ENCODE assay signal across 11 cellular contexts in the genomic region with DNA sequence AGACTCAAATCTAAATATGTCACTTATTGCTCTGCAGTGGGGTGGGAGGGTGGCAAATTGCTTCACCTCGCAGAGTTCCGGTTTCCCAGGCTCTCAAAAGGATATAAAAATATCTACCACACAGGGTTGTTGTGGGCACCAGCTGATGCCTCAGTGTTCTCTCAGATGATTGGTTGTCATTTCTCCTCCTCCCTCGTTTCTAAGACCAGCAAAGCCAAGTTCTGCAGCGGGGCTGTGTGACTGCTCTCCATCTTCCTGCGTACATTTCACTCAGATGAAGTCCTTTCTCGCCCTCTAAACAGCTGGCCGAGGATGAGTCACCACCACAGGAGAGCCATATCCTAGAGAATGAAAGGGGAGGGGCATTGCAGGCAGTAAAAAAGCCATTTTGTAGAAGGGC. TPM values are rescaled to one million over a fixed set of nuclear protein-coding genes. Genes with fewer than 3 reads are reported as not detected.
A peak's percentile ranks its signal among the peaks of the same experiment; 100 is the strongest.
DNase-seq lines count a peak whose midpoint lies in the region; TF ChIP-seq lines count a peak whose summit lies in the region.
"Had no signal": no experiment of that assay in that cellular context is flagged by ENCODE, and none has a peak within 500 bp of the region (broad histone marks: within the 10 kb centered on the region; RNA-seq: fewer than 3 reads in every experiment).

No MANE protein-coding gene starts in this region.

- DNase-seq in COLO668 (lab: John Stamatoyannopoulos, UW; ENCODE audit: unreplicated experiment) (peak; percentile 46), HPDE6-E6E7 (ENCODE audit: extremely low spot score) (peak; percentile 37), SK-MEL-5 (ENCODE audit: low read depth, low spot score) (peak; percentile 42), inferior parietal cortex (ENCODE audit: extremely low spot score) (peak; percentile 40), suprapubic skin (ENCODE audit: low spot score in 2 of 2) (no peak), NCI-H1105 treated with DMSO at 0.1 percent for 48 hours (lab: John Stamatoyannopoulos, UW) (no peak)
- DNase-seq in T-helper 2 cell treated with Interferon-gamma antibody and Interleukin-4, amounts not matched to agents 5 μg/mL and 100 μg/mL, for 36 hours (ENCODE audit: low spot score): no peak
- DNase-seq in activated T-cell treated with anti-CD3 and anti-CD28 coated beads, Interleukin-2, amount 50 U/mL, for 24 hours: no peak
- DNase-seq: stimulated activated naive B cell treated with anti-CD40 and anti-IgM and Interleukin-4, amounts not matched to agents 10 μg/mL and 1 μg/mL and 100 μg/mL, for 72 hours had no signal

- no peaks in the 10 kb centered on the region for H3K36me3 Mint-ChIP-seq in T-helper 2 cell treated with Interferon-gamma antibody and Interleukin-4, amounts not matched to agents 5 μg/mL and 100 μg/mL, for 36 hours (ENCODE audit: low read depth)
- H3K36me3 Mint-ChIP-seq in activated T-cell treated with anti-CD3 and anti-CD28 coated beads, Interleukin-2, amount 50 U/mL, for 24 hours (ENCODE audit: low read depth): no peaks in the 10 kb centered on the region
- H3K36me3 Mint-ChIP-seq: stimulated activated naive B cell treated with anti-CD40 and anti-IgM and Interleukin-4, amounts not matched to agents 10 μg/mL and 1 μg/mL and 100 μg/mL, for 72 hours had no signal

- no peaks in the 10 kb centered on the region for H3K36me3 ChIP-seq in suprapubic skin

- TF ChIP-seq EP300 in suprapubic skin (IDR thresholded peaks at IDR 0.05): no peak

- H3K9me3 Mint-ChIP-seq in T-helper 2 cell treated with Interferon-gamma antibody and Interleukin-4, amounts not matched to agents 5 μg/mL and 100 μg/mL, for 36 hours: no peaks in the 10 kb centered on the region
- no peaks in the 10 kb centered on the region for H3K9me3 Mint-ChIP-seq in activated T-cell treated with anti-CD3 and anti-CD28 coated beads, Interleukin-2, amount 50 U/mL, for 24 hours
- H3K9me3 Mint-ChIP-seq: nephron; stimulated activated naive B cell treated with anti-CD40 and anti-IgM and Interleukin-4, amounts not matched to agents 10 μg/mL and 1 μg/mL and 100 μg/mL, for 72 hours had no signal

- H3K4me3 ChIP-seq in suprapubic skin: no peak overlapping the region

- no peaks in the 10 kb centered on the region for H3K4me1 Mint-ChIP-seq in T-helper 2 cell treated with Interferon-gamma antibody and Interleukin-4, amounts not matched to agents 5 μg/mL and 100 μg/mL, for 36 hours (ENCODE audit: low read depth)
- H3K4me1 Mint-ChIP-seq in activated T-cell treated with anti-CD3 and anti-CD28 coated beads, Interleukin-2, amount 50 U/mL, for 24 hours (ENCODE audit: low read depth): peaks cover 1% of the 10 kb centered on the region
- H3K4me1 Mint-ChIP-seq: stimulated activated naive B cell treated with anti-CD40 and anti-IgM and Interleukin-4, amounts not matched to agents 10 μg/mL and 1 μg/mL and 100 μg/mL, for 72 hours had no signal

- no peaks in the 10 kb centered on the region for H3K9me3 ChIP-seq in suprapubic skin

- H3K27ac ChIP-seq in suprapubic skin: no peak overlapping the region
- H3K27ac ChIP-seq: HL-60 had no signal

- H3K27me3 ChIP-seq in suprapubic skin: peaks cover 39% of the 10 kb centered on the region

- in situ Hi-C loops in SK-MEL-5 (cut with HindIII; ENCODE audit: low pct_unique_long_range_greater_than_20kb, low sequenced_read_pairs): no loop called here

- no peak overlapping the region for H3K4me3 Mint-ChIP-seq in T-helper 2 cell treated with Interferon-gamma antibody and Interleukin-4, amounts not matched to agents 5 μg/mL and 100 μg/mL, for 36 hours
- H3K4me3 Mint-ChIP-seq in activated T-cell treated with anti-CD3 and anti-CD28 coated beads, Interleukin-2, amount 50 U/mL, for 24 hours: no peak overlapping the region
- H3K4me3 Mint-ChIP-seq: nephron; stimulated activated naive B cell treated with anti-CD40 and anti-IgM and Interleukin-4, amounts not matched to agents 10 μg/mL and 1 μg/mL and 100 μg/mL, for 72 hours had no signal

- TF ChIP-seq CTCF in suprapubic skin (IDR thresholded peaks at IDR 0.05): no peak

- 44% methylated on average over 7 of the region's 7 CpGs for WGBS in suprapubic skin

- no peak for TF ChIP-seq POLR2A in suprapubic skin (IDR thresholded peaks at IDR 0.05)

- H3K27ac Mint-ChIP-seq in T-helper 2 cell treated with Interferon-gamma antibody and Interleukin-4, amounts not matched to agents 5 μg/mL and 100 μg/mL, for 36 hours: no peak overlapping the region
- no peak overlapping the region for H3K27ac Mint-ChIP-seq in activated T-cell treated with anti-CD3 and anti-CD28 coated beads, Interleukin-2, amount 50 U/mL, for 24 hours
- H3K27ac Mint-ChIP-seq: nephron; stimulated activated naive B cell treated with anti-CD40 and anti-IgM and Interleukin-4, amounts not matched to agents 10 μg/mL and 1 μg/mL and 100 μg/mL, for 72 hours had no signal

- peaks cover 9% of the 10 kb centered on the region for H3K27me3 Mint-ChIP-seq in T-helper 2 cell treated with Interferon-gamma antibody and Interleukin-4, amounts not matched to agents 5 μg/mL and 100 μg/mL, for 36 hours (ENCODE audit: low read depth)
- H3K27me3 Mint-ChIP-seq in activated T-cell treated with anti-CD3 and anti-CD28 coated beads, Interleukin-2, amount 50 U/mL, for 24 hours: peaks cover 15% of the 10 kb centered on the region

- no peaks in the 10 kb centered on the region for H3K4me1 ChIP-seq in suprapubic skin

RNA-seq across cellular contexts. Expression of gene VWA5B1, which starts 35.0 kb away (rescaled TPM):
- not detected in 2 replicates for total RNA-seq in SK-MEL-5 (2014; rRNA removed; shearing (Covaris generic))
- not detected in 2 replicates for polyA plus RNA-seq in SK-MEL-5 (2015; cell fraction: cytosol; rRNA removed)
- not detected in 2 replicates for polyA plus RNA-seq in SK-MEL-5 (2015; cell fraction: nucleus; rRNA removed)
- total RNA-seq in suprapubic skin: under 1 TPM in 1 of 4 donors, not detected in 3; 0.16 TPM

Comparison
In these comparisons a context has a peak if more than half of its experiments do, and no peak if none do; other contexts are left out.
1. DNase-seq: peak in COLO668 (single experiment), HPDE6-E6E7 (single experiment), SK-MEL-5 (single experiment) and inferior parietal cortex (single experiment); none in suprapubic skin (0 of 2), NCI-H1105 treated with DMSO at 0.1 percent for 48 hours (single experiment), T-helper 2 cell treated with Interferon-gamma antibody and Interleukin-4, amounts not matched to agents 5 μg/mL and 100 μg/mL, for 36 hours (single experiment) and activated T-cell treated with anti-CD3 and anti-CD28 coated beads, Interleukin-2, amount 50 U/mL, for 24 hours (single experiment).